ENCODE assay signal across 16 cellular contexts in genomic region chr13:40404407-40404806, GRCh38.
"Had no signal": no experiment of that assay in that cellular context is flagged by ENCODE, and none has a peak within 500 bp of the region (broad histone marks: within the 10 kb centered on the region; RNA-seq: fewer than 3 reads in every experiment).

No MANE protein-coding gene starts in this region.

- H3K36me3 ChIP-seq: esophagus squamous epithelium, left ventricle myocardium inferior, lower lobe of right lung had no signal

- H3K4me3 ChIP-seq: esophagus squamous epithelium, left ventricle myocardium inferior, lower lobe of right lung had no signal

- H3K9me3 ChIP-seq: esophagus squamous epithelium, left ventricle myocardium inferior, lower lobe of right lung had no signal

- H3K36me3 Mint-ChIP-seq: memory B cell; natural killer cell treated with Interleukin-12 subunit alpha and Interleukin-12 subunit beta and Interleukin-15 and Interleukin-18, amount 100 ng/mL, for 72 hours; type B pancreatic cell had no signal

- H3K9me3 Mint-ChIP-seq: effector memory CD8-positive, alpha-beta T cell; immature natural killer cell; memory B cell; natural killer cell treated with Interleukin-12 subunit alpha and Interleukin-12 subunit beta and Interleukin-15 and Interleukin-18, amount 100 ng/mL, for 72 hours had no signal

- H3K27ac Mint-ChIP-seq: effector memory CD8-positive, alpha-beta T cell; immature natural killer cell; memory B cell; type B pancreatic cell had no signal

- DNase-seq: effector memory CD8-positive, alpha-beta T cell; esophagus squamous epithelium; foreskin fibroblast; immature natural killer cell; kidney; left cardiac atrium; left ventricle myocardium inferior; lower lobe of right lung; midbrain; posterior cingulate gyrus; stimulated activated CD4-positive, alpha-beta T cell treated with anti-CD3 and anti-CD28 coated beads, Interleukin-12 subunit alpha, Interleukin-12 subunit beta, amount 100 ng/mL, for 4 hours; stimulated activated naive CD4-positive, alpha-beta T cell treated with Interleukin-2 at 50 U/mL for 16 hours had no signal

- H3K4me3 Mint-ChIP-seq: effector memory CD8-positive, alpha-beta T cell; immature natural killer cell; memory B cell; natural killer cell treated with Interleukin-12 subunit alpha and Interleukin-12 subunit beta and Interleukin-15 and Interleukin-18, amount 100 ng/mL, for 72 hours; type B pancreatic cell had no signal

- H3K27me3 Mint-ChIP-seq: effector memory CD8-positive, alpha-beta T cell; memory B cell; natural killer cell treated with Interleukin-12 subunit alpha and Interleukin-12 subunit beta and Interleukin-15 and Interleukin-18, amount 100 ng/mL, for 72 hours; type B pancreatic cell had no signal

- ATAC-seq: effector memory CD8-positive, alpha-beta T cell; lower lobe of right lung; natural killer cell treated with Interleukin-12 subunit alpha and Interleukin-12 subunit beta and Interleukin-15 and Interleukin-18, amount 100 ng/mL, for 72 hours had no signal

- H3K27ac ChIP-seq: epithelial cell of prostate, lower lobe of right lung had no signal
